In genomic region chr14:73644531-73645247, GRCh38 we compare ENCODE assay signal across 1 cellular context.
TF ChIP-seq lines count a peak whose summit lies in the region.

DNAL1 (plus strand) TSS chr14:73644986; CDS start chr14:73645040, 54 bp downstream.

TF ChIP-seq in HepG2, 621 proteins besides CTCF, POLR2A, EP300 and RAD21 (continued from another document and continues in another):
- TF ChIP-seq ZNF704 (CRISPR knock-in tag; IDR thresholded peaks at IDR 0.05; ENCODE audit: borderline replicate concordance) (no peak), ZNF335 (CRISPR knock-in tag; IDR thresholded peaks at IDR 0.05) (peak; percentile 89), ZFP41 (CRISPR knock-in tag; IDR thresholded peaks at IDR 0.05; ENCODE audit: borderline replicate concordance) (no peak), ZBTB38 (CRISPR knock-in tag; IDR thresholded peaks at IDR 0.05) (peak; percentile 26; the same call in 1 of the 2 replicates), ZNF512B (CRISPR knock-in tag; IDR thresholded peaks at IDR 0.05; ENCODE audit: borderline replicate concordance) (no peak), YEATS4 (CRISPR knock-in tag; IDR thresholded peaks at IDR 0.05; ENCODE audit: borderline replicate concordance) (peak; percentile 38; the same call in 1 of the 2 replicates), SP2 (CRISPR knock-in tag; IDR thresholded peaks at IDR 0.05) (no peak), SOX6 (IDR thresholded peaks at IDR 0.05) (no peak), SOX6 (CRISPR knock-in tag; IDR thresholded peaks at IDR 0.05) (no peak), GMEB1 (CRISPR knock-in tag; IDR thresholded peaks at IDR 0.05; ENCODE audit: borderline replicate concordance) (peak; percentile 55; the same call in 1 of the 2 replicates), ZNF646 (CRISPR knock-in tag; IDR thresholded peaks at IDR 0.05) (no peak), TEAD3 (CRISPR knock-in tag; optimal IDR thresholded peaks at IDR 0.05; ENCODE audit: borderline replicate concordance) (peak; percentile 39), BRD4 (CRISPR knock-in tag; IDR thresholded peaks at IDR 0.05) (no peak), ZNF83 (CRISPR knock-in tag; IDR thresholded peaks at IDR 0.05; ENCODE audit: borderline replicate concordance) (no peak), MED13 (CRISPR knock-in tag; IDR thresholded peaks at IDR 0.05) (peak; percentile 40; the same call in 1 of the 2 replicates), HOXA3 (CRISPR knock-in tag; IDR thresholded peaks at IDR 0.05) (peak; percentile 76; the same call in 1 of the 2 replicates), ZBTB37 (CRISPR knock-in tag; IDR thresholded peaks at IDR 0.05) (no peak), NPAS2 (CRISPR knock-in tag; IDR thresholded peaks at IDR 0.05; ENCODE audit: borderline replicate concordance) (no peak), ATF2 (CRISPR knock-in tag; IDR thresholded peaks at IDR 0.05) (no peak), RNF2 (conservative IDR thresholded peaks at IDR 0.05; ENCODE audit: low read depth) (no peak), ZNF546 (CRISPR knock-in tag; conservative IDR thresholded peaks at IDR 0.05) (no peak), POLR2G (IDR thresholded peaks at IDR 0.05; ENCODE audit: low read depth, low read length) (peak; percentile 97), KDM2A (CRISPR knock-in tag; IDR thresholded peaks at IDR 0.05; ENCODE audit: borderline replicate concordance, low read depth) (peak; percentile 54; the same call in 1 of the 2 replicates), TAF1 (CRISPR knock-in tag; IDR thresholded peaks at IDR 0.05) (peak; percentile 75), ZNF772 (CRISPR knock-in tag; IDR thresholded peaks at IDR 0.05) (no peak), ATF4 (CRISPR knock-in tag; IDR thresholded peaks at IDR 0.05) (peak in 1 of 2 experiments; percentile 28; a peak in 1 of 4 replicates), FOXK1 (CRISPR knock-in tag; IDR thresholded peaks at IDR 0.05; ENCODE audit: borderline replicate concordance, low read depth) (peak; percentile 65; the same call in 1 of the 2 replicates), AGO1 (IDR thresholded peaks at IDR 0.05; ENCODE audit: low read depth, low read length, poor library complexity, severe bottlenecking) (peak; percentile 68), ZBTB39 (CRISPR knock-in tag; IDR thresholded peaks at IDR 0.05) (no peak), HBP1 (CRISPR knock-in tag; IDR thresholded peaks at IDR 0.05; ENCODE audit: low read depth) (0 out of 2 replicates have a peak, but pooled peaks have one; percentile 61), NFIB (CRISPR knock-in tag; IDR thresholded peaks at IDR 0.05; ENCODE audit: borderline replicate concordance) (no peak), MIER3 (CRISPR knock-in tag; IDR thresholded peaks at IDR 0.05; ENCODE audit: borderline replicate concordance) (peak; percentile 71; the same call in 1 of the 2 replicates), RFXAP (CRISPR knock-in tag; IDR thresholded peaks at IDR 0.05; ENCODE audit: borderline replicate concordance) (0 out of 2 replicates have a peak, but pooled peaks have one; percentile 56), TEAD2 (CRISPR knock-in tag; IDR thresholded peaks at IDR 0.05) (no peak), MTA1 (CRISPR knock-in tag; IDR thresholded peaks at IDR 0.05; ENCODE audit: borderline replicate concordance) (no peak), ZNF143 (CRISPR knock-in tag; IDR thresholded peaks at IDR 0.05) (peak; percentile 89), ATRX (CRISPR knock-in tag; IDR thresholded peaks at IDR 0.05; ENCODE audit: borderline replicate concordance) (no peak), RFX5 (IDR thresholded peaks at IDR 0.05; ENCODE audit: low read depth, low read length) (peak; percentile 57), SMYD3 (CRISPR knock-in tag; IDR thresholded peaks at IDR 0.05) (no peak), NR2F2 (IDR thresholded peaks at IDR 0.05; ENCODE audit: borderline replicate concordance, low read depth) (peak; percentile 13; the same call in 1 of the 2 replicates), ZNF775 (CRISPR knock-in tag; IDR thresholded peaks at IDR 0.05; ENCODE audit: borderline replicate concordance) (no peak), ZNF713 (CRISPR knock-in tag; IDR thresholded peaks at IDR 0.05) (no peak), SIN3B (IDR thresholded peaks at IDR 0.05; ENCODE audit: low read length) (no peak), NR2C2 (CRISPR knock-in tag; IDR thresholded peaks at IDR 0.05; ENCODE audit: borderline replicate concordance) (peak; percentile 95), ZNF430 (CRISPR knock-in tag; IDR thresholded peaks at IDR 0.05) (no peak; the same call in 1 of the 2 replicates)
